ENCODE assay signal across 1 cellular context in the genomic region with DNA sequence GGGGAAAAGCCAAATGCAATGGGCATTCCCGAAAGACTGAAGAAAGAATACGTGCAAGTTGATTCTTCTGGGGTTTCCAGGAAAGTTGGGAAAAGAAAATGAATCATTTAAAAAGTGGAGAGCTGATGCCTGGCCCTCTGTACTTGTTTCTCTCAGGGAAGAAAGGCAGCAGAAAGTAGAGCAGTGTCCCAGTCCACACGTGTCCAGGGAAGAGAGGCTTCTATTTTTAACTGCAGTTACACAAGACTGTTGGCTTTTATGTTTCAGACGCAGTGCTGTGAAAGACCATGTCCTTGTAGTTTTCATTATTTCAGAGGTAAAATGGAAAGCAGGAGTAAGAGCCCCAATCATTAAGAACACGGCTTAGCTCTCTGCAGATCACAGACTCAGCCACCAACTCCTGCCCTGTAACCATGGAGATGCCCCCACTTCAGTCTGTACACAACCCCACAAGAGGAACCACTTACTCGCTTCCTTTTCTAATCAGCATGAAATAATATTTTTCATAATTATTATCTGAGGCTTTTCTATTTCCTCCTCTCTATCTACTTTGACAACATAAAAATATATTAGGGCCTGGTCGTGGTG.
TF ChIP-seq lines count a peak whose summit lies in the region.

No MANE protein-coding gene starts in this region.

TF ChIP-seq in HepG2, 621 proteins besides CTCF, POLR2A, EP300 and RAD21:
- TF ChIP-seq ZNF431 (CRISPR knock-in tag; IDR thresholded peaks at IDR 0.05; ENCODE audit: borderline replicate concordance, low read depth), result no peak
- no peak for TF ChIP-seq NR2C2 (CRISPR knock-in tag; IDR thresholded peaks at IDR 0.05; ENCODE audit: borderline replicate concordance)
- TF ChIP-seq HES4 (CRISPR knock-in tag; IDR thresholded peaks at IDR 0.05; ENCODE audit: borderline replicate concordance), result no peak
- TF ChIP-seq, protein P1, sequence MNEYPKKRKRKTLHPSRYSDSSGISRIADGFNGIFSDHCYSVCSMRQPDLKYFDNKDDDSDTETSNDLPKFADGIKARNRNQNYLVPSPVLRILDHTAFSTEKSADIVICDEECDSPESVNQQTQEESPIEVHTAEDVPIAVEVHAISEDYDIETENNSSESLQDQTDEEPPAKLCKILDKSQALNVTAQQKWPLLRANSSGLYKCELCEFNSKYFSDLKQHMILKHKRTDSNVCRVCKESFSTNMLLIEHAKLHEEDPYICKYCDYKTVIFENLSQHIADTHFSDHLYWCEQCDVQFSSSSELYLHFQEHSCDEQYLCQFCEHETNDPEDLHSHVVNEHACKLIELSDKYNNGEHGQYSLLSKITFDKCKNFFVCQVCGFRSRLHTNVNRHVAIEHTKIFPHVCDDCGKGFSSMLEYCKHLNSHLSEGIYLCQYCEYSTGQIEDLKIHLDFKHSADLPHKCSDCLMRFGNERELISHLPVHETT (CRISPR knock-in tag; conservative IDR thresholded peaks at IDR 0.05), result no peak
- no peak for TF ChIP-seq GATAD1 (CRISPR knock-in tag; IDR thresholded peaks at IDR 0.05)
- TF ChIP-seq ATF1 (CRISPR knock-in tag; IDR thresholded peaks at IDR 0.05), result no peak
